In genomic region chr1:164602480-164603093, GRCh38 we compare ENCODE assay signal across 8 cellular contexts. TPM values are rescaled to one million over a fixed set of nuclear protein-coding genes. Genes with fewer than 3 reads are reported as not detected.
A peak's percentile ranks its signal among the peaks of the same experiment; 100 is the strongest.
DNase-seq lines count a peak whose midpoint lies in the region; ATAC-seq and TF ChIP-seq lines count a peak whose summit lies in the region.

No MANE protein-coding gene starts in this region.

- DNase-seq in ELF-1 (ENCODE audit: low read depth, low spot score) (peak; percentile 88), glomerular visceral epithelial cell (ENCODE audit: extremely low spot score) (peak; percentile 42), retina (peak; percentile 47), CD1c-positive myeloid dendritic cell (ENCODE audit: extremely low spot score) (no peak)

- no peak for ATAC-seq in GM19324 (IDR thresholded peaks at IDR 0.05; ENCODE audit: low FRiP score, unreplicated experiment)
- ATAC-seq in HG03159 (IDR thresholded peaks at IDR 0.05; ENCODE audit: unreplicated experiment), result no peak
- no peak for ATAC-seq in GM21381 (IDR thresholded peaks at IDR 0.05; ENCODE audit: unreplicated experiment)

TF ChIP-seq in PFSK-1, 5 proteins besides CTCF, POLR2A, EP300 and RAD21:
- no peak for TF ChIP-seq TAF1 (IDR thresholded peaks at IDR 0.05; ENCODE audit: borderline replicate concordance, insufficient read depth, low read length)
- TF ChIP-seq POLR2AphosphoS5 (IDR thresholded peaks at IDR 0.05; ENCODE audit: low read depth, low read length), result 0 out of 2 replicates have a peak, but pooled peaks have one; percentile 20
- TF ChIP-seq REST (IDR thresholded peaks at IDR 0.05; ENCODE audit: insufficient read depth in 1 of 2, low read depth in 2 of 2, low read length in 2 of 2), result peak in 1 of 2 experiments; percentile 76; a peak in 2 of 4 replicates
- 0 out of 2 replicates have a peak, but pooled peaks have one; percentile 53 for TF ChIP-seq SIN3A (IDR thresholded peaks at IDR 0.05; ENCODE audit: borderline replicate concordance, insufficient read depth, low read length)

RNA-seq across cellular contexts. Expression of gene PBX1, which starts 43.6 kb away (rescaled TPM):
- 16.1 TPM for polyA plus RNA-seq in PFSK-1 (2012; ENCODE audit: insufficient read length, low read depth)
